ENCODE assay signal across 21 cellular contexts in the genomic region with DNA sequence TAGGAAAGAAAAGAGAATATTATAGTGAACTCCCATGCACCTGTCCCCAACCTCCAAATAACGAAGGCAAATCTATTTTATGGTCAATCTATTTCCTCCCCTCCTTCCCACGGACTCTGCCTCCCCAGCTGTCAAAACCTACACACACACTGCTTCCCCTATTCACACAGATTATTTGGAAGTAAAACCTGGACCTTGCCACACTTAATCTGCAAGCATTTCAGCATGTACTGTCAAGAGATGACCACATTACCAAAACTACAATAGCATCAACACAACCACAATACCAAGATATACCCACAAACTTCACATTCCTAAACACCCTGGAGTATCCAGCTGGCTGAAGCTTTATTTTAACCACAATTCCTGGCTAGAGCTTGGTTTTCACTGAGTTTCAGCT. TPM values are rescaled to one million over a fixed set of nuclear protein-coding genes. Genes with fewer than 3 reads are reported as not detected.
A peak's percentile ranks its signal among the peaks of the same experiment; 100 is the strongest.
DNase-seq lines count a peak whose midpoint lies in the region; ATAC-seq and TF ChIP-seq lines count a peak whose summit lies in the region.
"Had no signal": no experiment of that assay in that cellular context is flagged by ENCODE, and none has a peak within 500 bp of the region (broad histone marks: within the 10 kb centered on the region; RNA-seq: fewer than 3 reads in every experiment).

No MANE protein-coding gene starts in this region.

- BruUV-seq in A673 (replicated peaks; lab: Mats Ljungman, UMichigan), result TSS peak; percentile 3

- peaks cover 37% of the 10 kb centered on the region for H3K4me1 Mint-ChIP-seq in WTC11

- H3K4me3 ChIP-seq in A673 (ENCODE audit: low read depth, low read length, poor library complexity, severe bottlenecking), result peak overlapping the region; percentile 55
- no peak overlapping the region for H3K4me3 ChIP-seq in HEK293 (ENCODE audit: low read depth, low read length)
- H3K4me3 ChIP-seq in astrocyte of the cerebellum (ENCODE audit: low read depth, low read length), result no peak overlapping the region
- H3K4me3 ChIP-seq in iPS-15b (ENCODE audit: low read depth, low read length), result peak overlapping the region; percentile 3
- H3K4me3 ChIP-seq in HAP-1, result no peak overlapping the region
- H3K4me3 ChIP-seq: MG63, PC-9 had no signal

- H3K9me3 Mint-ChIP-seq in WTC11, result no peaks in the 10 kb centered on the region

- no peak overlapping the region for H3K27ac ChIP-seq in A673 (ENCODE audit: low read depth, low read length, poor library complexity, severe bottlenecking)
- no peak overlapping the region for H3K27ac ChIP-seq in HEK293 (ENCODE audit: extremely low read depth, low read depth, low read length)
- H3K27ac ChIP-seq: PC-9 had no signal

- H3K4me3 Mint-ChIP-seq in WTC11, result no peak overlapping the region; the same call in 1 of the 2 replicates
- H3K4me3 Mint-ChIP-seq: B cell had no signal

- H3K27me3 Mint-ChIP-seq in WTC11 (ENCODE audit: low read depth), result peaks cover 100% of the 10 kb centered on the region

- H3K9ac ChIP-seq in iPS-15b (ENCODE audit: low read depth, low read length), result no peak overlapping the region

- DNase-seq in A673 (ENCODE audit: low spot score), result no peak
- DNase-seq in astrocyte of the cerebellum (ENCODE audit: low read depth), result peak; percentile 36
- no peak for DNase-seq in HAP-1 (ENCODE audit: low spot score in 2 of 2)
- DNase-seq in posterior vena cava (ENCODE audit: low spot score), result no peak
- no peak for DNase-seq in WTC11 (ENCODE audit: low spot score)
- DNase-seq: 8988T; CD4-positive, CD25-positive, alpha-beta regulatory T cell; DMS79; Karpas-422; MG63; NCI-H1417 treated with DMSO at 0.1 percent for 48 hours; NCI-H187 treated with DMSO at 0.1 percent for 48 hours; NCI-H2107; PC-9; RPMI8226; SHP77 had no signal

- intact Hi-C loops in A673 (cut with micrococcal nuclease; ENCODE audit: unreplicated experiment) (loop anchor here (5.0 kb wide), 1 partner anchor 277 kb away; no protein-coding TSS in a partner anchor), posterior vena cava (cut with DNase I) (loop anchor here in 1 of 2 donors (5.0 kb wide), 1 partner anchor 372 kb away; no protein-coding TSS in a partner anchor)

- in situ Hi-C loops in astrocyte of the cerebellum (cut with HindIII; ENCODE audit: low sequenced_read_pairs), result loop anchor here (10.0 kb wide), 1 partner anchor 65 kb away; no protein-coding TSS in a partner anchor
- in situ Hi-C loops in HAP-1 (cut with MboI; ENCODE audit: low sequenced_read_pairs), result no loop called here

- no peaks in the 10 kb centered on the region for H3K27me3 ChIP-seq in A673 (replicated peaks; ENCODE audit: insufficient read depth, low read depth, low read length, poor library complexity)
- H3K27me3 ChIP-seq in iPS-15b (ENCODE audit: control insufficient read depth, insufficient read depth, low read length), result peaks cover 99% of the 10 kb centered on the region
- H3K27me3 ChIP-seq in HAP-1 (ENCODE audit: low read depth), result peaks cover 10% of the 10 kb centered on the region; the same call in 1 of the 2 replicates

- H3K36me3 ChIP-seq in A673 (ENCODE audit: insufficient read depth, low read length, poor library complexity, severe bottlenecking) (no peaks in the 10 kb centered on the region), HEK293 (ENCODE audit: control insufficient read depth in 2 of 2, insufficient read depth in 1 of 2, low read length in 2 of 2) (no peaks in the 10 kb centered on the region), iPS-15b (ENCODE audit: control insufficient read depth, insufficient read depth, low read length) (no peaks in the 10 kb centered on the region), HAP-1 (replicated peaks) (no peaks in the 10 kb centered on the region)
- H3K36me3 ChIP-seq: MG63 had no signal

- no peaks in the 10 kb centered on the region for H3K36me3 Mint-ChIP-seq in WTC11
- H3K36me3 Mint-ChIP-seq: CD4-positive, CD25-positive, alpha-beta regulatory T cell had no signal

- H3K9me3 ChIP-seq in A673 (ENCODE audit: low read depth, low read length, poor library complexity, severe bottlenecking), result no peaks in the 10 kb centered on the region
- no peaks in the 10 kb centered on the region for H3K9me3 ChIP-seq in HEK293 (ENCODE audit: control insufficient read depth, insufficient read depth, low read depth, low read length)
- no peaks in the 10 kb centered on the region for H3K9me3 ChIP-seq in iPS-15b (ENCODE audit: control insufficient read depth, insufficient read depth, low read length)
- no peaks in the 10 kb centered on the region for H3K9me3 ChIP-seq in HAP-1
- H3K9me3 ChIP-seq: MG63 had no signal

- no peak overlapping the region for H3K27ac Mint-ChIP-seq in WTC11
- H3K27ac Mint-ChIP-seq: B cell; CD4-positive, CD25-positive, alpha-beta regulatory T cell had no signal

- ATAC-seq in GM19328 (IDR thresholded peaks at IDR 0.05; ENCODE audit: unreplicated experiment), result no peak
- ATAC-seq in WTC11, result no peak

- H3K4me1 ChIP-seq in A673 (ENCODE audit: insufficient read depth, low read length, poor library complexity, severe bottlenecking) (peaks cover 36% of the 10 kb centered on the region), HEK293 (ENCODE audit: control insufficient read depth, insufficient read depth, low read length) (no peaks in the 10 kb centered on the region), iPS-15b (ENCODE audit: control insufficient read depth, insufficient read depth, low read length) (peaks cover 4% of the 10 kb centered on the region), HAP-1 (peaks cover 3% of the 10 kb centered on the region; the same call in 1 of the 2 replicates)

- POLR2A ChIA-PET in A673 (lab: Charles Lee; ENCODE audit: low non-redundant PET), result no interaction called here
- POLR2A ChIA-PET in HEK293 (lab: Yijun Ruan, JAX), result no interaction called here
- POLR2A ChIA-PET in WTC11 (lab: Charles Lee), result no interaction called here

- TF ChIP-seq CTCF in A673 (conservative IDR thresholded peaks at IDR 0.05; ENCODE audit: low read depth, low read length), result no peak
- no peak for TF ChIP-seq CTCF in HEK293 (tag by site-specific recombination; IDR thresholded peaks at IDR 0.05)
- TF ChIP-seq CTCF in astrocyte of the cerebellum (IDR thresholded peaks at IDR 0.05; ENCODE audit: low read depth, low read length, missing control alignments), result no peak
- TF ChIP-seq CTCF in WTC11 (IDR thresholded peaks at IDR 0.05), result no peak

- CTCF ChIA-PET in A673 (lab: Charles Lee), result interaction anchor here (0.5 to 0.6 kb wide), 2 partner anchors 31 to 333 kb away, joined by 3 to 4 read pairs; no protein-coding TSS in a partner anchor
- CTCF ChIA-PET in HEK293 (lab: Yijun Ruan, JAX), result interaction anchor here (0.6 to 18.6 kb wide), 12 partner anchors 18 to 488 kb away, joined by 3 to 471 read pairs (median 3); no protein-coding TSS in a partner anchor
- CTCF ChIA-PET in WTC11 (lab: Charles Lee), result interaction anchor here (0.8 to 4.8 kb wide), 8 partner anchors 10 to 373 kb away, joined by 3 to 72 read pairs (median 14); no protein-coding TSS in a partner anchor

TF ChIP-seq in HEK293, 187 proteins besides CTCF, POLR2A, EP300 and RAD21:
- TF ChIP-seq ZNF555 (tag by site-specific recombination; conservative IDR thresholded peaks at IDR 0.05) (no peak), ZNF837 (tag by site-specific recombination; IDR thresholded peaks at IDR 0.05) (no peak), ZFHX2 (tag by site-specific recombination; conservative IDR thresholded peaks at IDR 0.05) (peak; percentile 59), EGR2 (tag by site-specific recombination; IDR thresholded peaks at IDR 0.05; ENCODE audit: low read depth) (peak; percentile 62; the same call in 1 of the 2 replicates), ZNF626 (tag by site-specific recombination; IDR thresholded peaks at IDR 0.05) (no peak)

TF ChIP-seq in WTC11, 78 proteins besides CTCF, POLR2A, EP300 and RAD21:
- TF ChIP-seq, protein P1, sequence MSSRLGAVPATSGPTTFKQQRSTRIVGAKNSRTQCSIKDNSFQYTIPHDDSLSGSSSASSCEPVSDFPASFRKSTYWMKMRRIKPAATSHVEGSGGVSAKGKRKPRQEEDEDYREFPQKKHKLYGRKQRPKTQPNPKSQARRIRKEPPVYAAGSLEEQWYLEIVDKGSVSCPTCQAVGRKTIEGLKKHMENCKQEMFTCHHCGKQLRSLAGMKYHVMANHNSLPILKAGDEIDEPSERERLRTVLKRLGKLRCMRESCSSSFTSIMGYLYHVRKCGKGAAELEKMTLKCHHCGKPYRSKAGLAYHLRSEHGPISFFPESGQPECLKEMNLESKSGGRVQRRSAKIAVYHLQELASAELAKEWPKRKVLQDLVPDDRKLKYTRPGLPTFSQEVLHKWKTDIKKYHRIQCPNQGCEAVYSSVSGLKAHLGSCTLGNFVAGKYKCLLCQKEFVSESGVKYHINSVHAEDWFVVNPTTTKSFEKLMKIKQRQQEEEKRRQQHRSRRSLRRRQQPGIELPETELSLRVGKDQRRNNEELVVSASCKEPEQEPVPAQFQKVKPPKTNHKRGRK (CRISPR knock-in tag; IDR thresholded peaks at IDR 0.05; ENCODE audit: borderline replicate concordance), result no peak
- TF ChIP-seq, protein P2, sequence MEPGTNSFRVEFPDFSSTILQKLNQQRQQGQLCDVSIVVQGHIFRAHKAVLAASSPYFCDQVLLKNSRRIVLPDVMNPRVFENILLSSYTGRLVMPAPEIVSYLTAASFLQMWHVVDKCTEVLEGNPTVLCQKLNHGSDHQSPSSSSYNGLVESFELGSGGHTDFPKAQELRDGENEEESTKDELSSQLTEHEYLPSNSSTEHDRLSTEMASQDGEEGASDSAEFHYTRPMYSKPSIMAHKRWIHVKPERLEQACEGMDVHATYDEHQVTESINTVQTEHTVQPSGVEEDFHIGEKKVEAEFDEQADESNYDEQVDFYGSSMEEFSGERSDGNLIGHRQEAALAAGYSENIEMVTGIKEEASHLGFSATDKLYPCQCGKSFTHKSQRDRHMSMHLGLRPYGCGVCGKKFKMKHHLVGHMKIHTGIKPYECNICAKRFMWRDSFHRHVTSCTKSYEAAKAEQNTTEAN (CRISPR knock-in tag; IDR thresholded peaks at IDR 0.05), result no peak
- TF ChIP-seq ZNF396 (CRISPR knock-in tag; IDR thresholded peaks at IDR 0.05; ENCODE audit: borderline replicate concordance) (no peak), RORB (CRISPR knock-in tag; IDR thresholded peaks at IDR 0.05) (no peak)

RNA-seq across cellular contexts. Expression of a gene that starts 27.8 kb away (rescaled TPM):
- total RNA-seq in A673 (2021) (0.43 and 0.44 TPM in 2 replicates), posterior vena cava (not detected), WTC11 (2021) (not detected in 3 replicates)
- total RNA-seq: B cell; CD4-positive, CD25-positive, alpha-beta regulatory T cell; NCI-H460; PC-9 had no signal

RNA-seq across cellular contexts. Expression of a gene that starts 31.4 kb away (rescaled TPM):
- total RNA-seq in A673 (2021), result 65.1 and 74.4 TPM in 2 replicates
- not detected for total RNA-seq in posterior vena cava
- 0.04 TPM in 1 of 3 replicates, not detected in the others for total RNA-seq in WTC11 (2021)
- total RNA-seq: B cell; CD4-positive, CD25-positive, alpha-beta regulatory T cell; PC-9 had no signal

Comparison
In these comparisons a context has a peak if more than half of its experiments do, and no peak if none do; other contexts are left out.
1. H3K4me3 ChIP-seq: peak in A673 (single experiment) and iPS-15b (single experiment); none in HEK293 (single experiment), astrocyte of the cerebellum (single experiment) and HAP-1 (single experiment).
2. RNA of a gene that starts 31.4 kb away (total RNA-seq): 65.1 to 74.4 TPM in A673; 0.04 TPM in WTC11 and not detected in posterior vena cava; every median in the first group is over 10 times any median in the second.